Comparison of ENCODE assay signal across 22 cellular contexts in genomic region chr12:95724767-95725166, GRCh38.
"Had no signal": no experiment of that assay in that cellular context is flagged by ENCODE, and none has a peak within 500 bp of the region (broad histone marks: within the 10 kb centered on the region; RNA-seq: fewer than 3 reads in every experiment).

No MANE protein-coding gene starts in this region.

- H3K27ac ChIP-seq: ascending aorta, Peyer's patch had no signal

- DNase-seq: activated CD4-positive, alpha-beta T cell treated with anti-CD3 and anti-CD28 coated beads for 48 hours; activated CD4-positive, alpha-beta T cell treated with anti-CD3 and anti-CD28 coated beads, Interleukin-2, amount 50 U/mL, for 4 hours; activated CD4-positive, CD25-positive, alpha-beta regulatory T cell treated with anti-CD3 and anti-CD28 coated beads, Interleukin-2, amount 50 U/mL, for 72 hours; activated CD8-positive, alpha-beta memory T cell treated with anti-CD3 and anti-CD28 coated beads, Interleukin-2, amount 50 U/mL, for 48 hours; activated CD8-positive, alpha-beta T cell treated with anti-CD3 and anti-CD28 coated beads, Interleukin-2, amount 10 ng/mL, durations not matched to agents 7 days and 5 days; activated naive CD4-positive, alpha-beta T cell treated with anti-CD3 and anti-CD28 coated beads, Interleukin-2, amount 50 U/mL, for 16 hours; activated T-cell treated with anti-CD3 and anti-CD28 coated beads, Interleukin-2, amount 50 U/mL, for 1 hour; body of pancreas; MG63; MV-4-11; NCI-H1092 treated with DMSO at 0.1 percent for 48 hours; NCI-H1417 treated with DMSO at 0.1 percent for 48 hours; NCI-H1694; NCI-H2029; NCI-H510A treated with DMSO at 0.1 percent for 48 hours; NCI-H69; Peyer's patch; SHP77; T-helper 17 cell; T-helper 9 cell had no signal

- H3K27ac Mint-ChIP-seq: activated CD8-positive, alpha-beta T cell treated with anti-CD3 and anti-CD28 coated beads, Interleukin-2, amount 10 ng/mL, durations not matched to agents 7 days and 5 days; T-helper 17 cell; WTC11 had no signal

- H3K4me3 ChIP-seq: ascending aorta, body of pancreas, MG63, Peyer's patch had no signal

- H3K27me3 Mint-ChIP-seq: T-helper 17 cell had no signal

- ATAC-seq: activated CD8-positive, alpha-beta T cell treated with anti-CD3 and anti-CD28 coated beads, Interleukin-2, amount 10 ng/mL, durations not matched to agents 7 days and 5 days; body of pancreas; T-helper 17 cell; WTC11 had no signal

- H3K4me1 Mint-ChIP-seq: T-helper 17 cell had no signal

- H3K36me3 ChIP-seq: ascending aorta, Peyer's patch had no signal

- H3K4me3 Mint-ChIP-seq: activated CD8-positive, alpha-beta T cell treated with anti-CD3 and anti-CD28 coated beads, Interleukin-2, amount 10 ng/mL, durations not matched to agents 7 days and 5 days; T-helper 17 cell; WTC11 had no signal

- H3K27me3 ChIP-seq: ascending aorta, body of pancreas, MG63, Peyer's patch had no signal

- H3K9me3 ChIP-seq: ascending aorta, body of pancreas, Peyer's patch had no signal

- H3K4me1 ChIP-seq: Peyer's patch had no signal
